Comparison of ENCODE assay signal across 3 cellular contexts in genomic region chr18:36064809-36065079, GRCh38.
TF ChIP-seq lines count a peak whose summit lies in the region.

No MANE protein-coding gene starts in this region.

TF ChIP-seq in HEK293, 187 proteins besides CTCF, POLR2A, EP300 and RAD21:
- TF ChIP-seq SETDB1 (IDR thresholded peaks at IDR 0.05; ENCODE audit: insufficient read length, low read length) (peak; percentile 0), ZNF133 (tag by site-specific recombination; IDR thresholded peaks at IDR 0.05) (peak; percentile 15; the same call in 1 of the 2 replicates)

TF ChIP-seq in GM12878, 131 proteins besides CTCF, POLR2A, EP300 and RAD21:
- TF ChIP-seq MLLT1 (IDR thresholded peaks at IDR 0.05): 0 out of 2 replicates have a peak, but pooled peaks have one; percentile 6
- 0 out of 3 replicates have a peak, but pooled peaks of 1 of the 2 experiments have one; percentile 1 for TF ChIP-seq EGR1 (IDR thresholded peaks at IDR 0.05; ENCODE audit: borderline replicate concordance in 1 of 2, low read depth in 2 of 2, low read length in 2 of 2)
TF ChIP-seq in GM12878: peak in this region for 2; not testable (repeated sequence) for 129.

TF ChIP-seq in HepG2, 621 proteins besides CTCF, POLR2A, EP300 and RAD21:
- peak; percentile 69; the same call in 1 of the 2 replicates for TF ChIP-seq ZBTB38 (CRISPR knock-in tag; IDR thresholded peaks at IDR 0.05)
- peak; percentile 22; the same call in 1 of the 2 replicates for TF ChIP-seq ZBTB4 (CRISPR knock-in tag; IDR thresholded peaks at IDR 0.05; ENCODE audit: borderline replicate concordance)
